ENCODE assay signal across 8 cellular contexts in genomic region chr9:96418074-96418919, GRCh38. TPM values are rescaled to one million over a fixed set of nuclear protein-coding genes. Genes with fewer than 3 reads are reported as not detected.
DNase-seq lines count a peak whose midpoint lies in the region; ATAC-seq and TF ChIP-seq lines count a peak whose summit lies in the region.

Gene ZNF367, minus strand, starts transcription at chr9:96418370. Its CDS starts 338 bp downstream, at chr9:96418032.

- H3K27me3 Mint-ChIP-seq in GM23338 (ENCODE audit: insufficient read depth, low read depth, poor library complexity), result peaks cover 21% of the 10 kb centered on the region
- no peaks in the 10 kb centered on the region for H3K27me3 Mint-ChIP-seq in naive thymus-derived CD4-positive, alpha-beta T cell
- no peaks in the 10 kb centered on the region for H3K27me3 Mint-ChIP-seq in stimulated activated memory B cell treated with anti-CD40 and anti-IgM and Interleukin-4, amounts not matched to agents 10 μg/mL and 1 μg/mL and 100 μg/mL, for 72 hours

- H3K27ac Mint-ChIP-seq in GM23338, result peak within 1 kb of the TSS; percentile 95
- H3K27ac Mint-ChIP-seq in naive thymus-derived CD4-positive, alpha-beta T cell, result peak within 1 kb of the TSS; percentile 92 to 98 (median 96)
- peak within 1 kb of the TSS; percentile 92 for H3K27ac Mint-ChIP-seq in stimulated activated memory B cell treated with anti-CD40 and anti-IgM and Interleukin-4, amounts not matched to agents 10 μg/mL and 1 μg/mL and 100 μg/mL, for 72 hours

- H3K4me3 ChIP-seq in GM23338 (peak within 1 kb of the TSS; percentile 84), esophagus squamous epithelium (peak within 1 kb of the TSS; percentile 71 to 89 (median 80))
- peak within 1 kb of the TSS; percentile 94 for H3K4me3 ChIP-seq in naive thymus-derived CD4-positive, alpha-beta T cell (ENCODE audit: low read length)

- TF ChIP-seq POLR2A in esophagus squamous epithelium (IDR thresholded peaks at IDR 0.05), result peak in 3 of 4 donors; percentile 22 to 71 (median 52)

- peak within 1 kb of the TSS; percentile 25; the same call in 1 of the 2 replicates for H2AFZ ChIP-seq in GM23338

- H3K36me3 Mint-ChIP-seq in GM23338 (ENCODE audit: low read depth), result peaks cover 6% of the 10 kb centered on the region; the same call in 2 of the 3 replicates
- no peaks in the 10 kb centered on the region for H3K36me3 Mint-ChIP-seq in naive thymus-derived CD4-positive, alpha-beta T cell
- no peaks in the 10 kb centered on the region for H3K36me3 Mint-ChIP-seq in stimulated activated memory B cell treated with anti-CD40 and anti-IgM and Interleukin-4, amounts not matched to agents 10 μg/mL and 1 μg/mL and 100 μg/mL, for 72 hours

- H3K79me2 ChIP-seq in GM23338 (replicated peaks; ENCODE audit: insufficient read depth), result peaks cover 37% of the 10 kb centered on the region

- no peaks in the 10 kb centered on the region for H3K9me2 ChIP-seq in GM23338 (ENCODE audit: insufficient read depth)

- peak; percentile 83 for ATAC-seq in GM23338
- ATAC-seq in naive thymus-derived CD4-positive, alpha-beta T cell, result peak; percentile 85
- peak; percentile 90 for ATAC-seq in stimulated activated memory B cell treated with anti-CD40 and anti-IgM and Interleukin-4, amounts not matched to agents 10 μg/mL and 1 μg/mL and 100 μg/mL, for 72 hours

- H3K9me3 Mint-ChIP-seq in GM23338, result no peaks in the 10 kb centered on the region
- H3K9me3 Mint-ChIP-seq in naive thymus-derived CD4-positive, alpha-beta T cell, result no peaks in the 10 kb centered on the region
- H3K9me3 Mint-ChIP-seq in stimulated activated memory B cell treated with anti-CD40 and anti-IgM and Interleukin-4, amounts not matched to agents 10 μg/mL and 1 μg/mL and 100 μg/mL, for 72 hours, result no peaks in the 10 kb centered on the region

- H4K20me1 ChIP-seq in GM23338 (replicated peaks; ENCODE audit: insufficient read depth), result peaks cover 16% of the 10 kb centered on the region; the same call in 1 of the 2 replicates

- intact Hi-C loops in esophagus squamous epithelium (cut with DNase I), result loop anchor here (10.0 kb wide), 1 partner anchor 83 kb away; no protein-coding TSS in a partner anchor
- intact Hi-C loops in naive thymus-derived CD4-positive, alpha-beta T cell (cut with micrococcal nuclease), result loop anchor here (1.0 to 10.0 kb wide), 14 partner anchors 32 to 1684 kb away; partner anchors contain the start of genes HABP4 (in 2 of the 2), ZNF510 (in 2 of the 2), ANP32B (in 1 of the 2) and ERCC6L2 (in 1 of the 2)

- no peak for TF ChIP-seq CTCF in GM23338 (conservative IDR thresholded peaks at IDR 0.05; ENCODE audit: low read depth in 2 of 2)
- no peak for TF ChIP-seq CTCF in esophagus squamous epithelium (IDR thresholded peaks at IDR 0.05)

- H3K9me3 ChIP-seq in esophagus squamous epithelium, result no peaks in the 10 kb centered on the region
- H3K9me3 ChIP-seq in naive thymus-derived CD4-positive, alpha-beta T cell (ENCODE audit: control insufficient read depth in 2 of 3, low read length in 3 of 3), result no peaks in the 10 kb centered on the region

- DNase-seq in Daoy (ENCODE audit: low read depth) (peak; percentile 100), GM23338 (ENCODE audit: low spot score) (peak; percentile 95), Kasumi-1 (lab: John Stamatoyannopoulos, UW) (peak; percentile 94), RKO (ENCODE audit: low spot score) (peak; percentile 99), activated T-helper 1 cell treated with Interleukin-2 at 50 U/mL for 16 hours (ENCODE audit: low read depth) (peak; percentile 88), esophagus squamous epithelium (lab: John Stamatoyannopoulos, UW) (peak; percentile 85)
- DNase-seq in naive thymus-derived CD4-positive, alpha-beta T cell, result peak; percentile 75 to 94 (median 82)

- H3K4me1 ChIP-seq in GM23338 (ENCODE audit: insufficient read depth) (peaks cover 28% of the 10 kb centered on the region), esophagus squamous epithelium (peaks cover 13 to 50% (median 24%) of the 10 kb centered on the region in 3 donors)
- H3K4me1 ChIP-seq in naive thymus-derived CD4-positive, alpha-beta T cell (ENCODE audit: control insufficient read depth in 2 of 2, insufficient read depth in 2 of 2, low read length in 2 of 2), result peaks cover 19 to 30% of the 10 kb centered on the region in 2 donors

- H3K4me2 ChIP-seq in GM23338, result peak within 1 kb of the TSS; percentile 96

- H3K4me1 Mint-ChIP-seq in GM23338, result peaks cover 38% of the 10 kb centered on the region
- H3K4me1 Mint-ChIP-seq in naive thymus-derived CD4-positive, alpha-beta T cell, result peaks cover 21 to 39% (median 30%) of the 10 kb centered on the region in 7 donors
- peaks cover 42% of the 10 kb centered on the region for H3K4me1 Mint-ChIP-seq in stimulated activated memory B cell treated with anti-CD40 and anti-IgM and Interleukin-4, amounts not matched to agents 10 μg/mL and 1 μg/mL and 100 μg/mL, for 72 hours

- H3K27ac ChIP-seq in GM23338 (ENCODE audit: low read depth), result peak within 1 kb of the TSS; percentile 98
- peak within 1 kb of the TSS; percentile 97 to 100 (median 99) for H3K27ac ChIP-seq in esophagus squamous epithelium
- H3K27ac ChIP-seq in naive thymus-derived CD4-positive, alpha-beta T cell (ENCODE audit: low read depth, low read length), result peak within 1 kb of the TSS; percentile 98

- 0 out of 2 replicates have a peak, but pooled peaks cover 9% of the 10 kb centered on the region for H3F3A ChIP-seq in GM23338 (replicated peaks; ENCODE audit: low read depth)

- 2% methylated on average over 20 of the region's 100 CpGs; no CpG with 5 or more reads in 1 of the 2 donors for WGBS in esophagus squamous epithelium, 2 donors

- no peaks in the 10 kb centered on the region for H3K36me3 ChIP-seq in GM23338 (ENCODE audit: insufficient read depth)
- H3K36me3 ChIP-seq in esophagus squamous epithelium, result no peaks in the 10 kb centered on the region
- H3K36me3 ChIP-seq in naive thymus-derived CD4-positive, alpha-beta T cell (ENCODE audit: control insufficient read depth in 2 of 3, insufficient read depth in 3 of 3, low read length in 3 of 3), result peaks cover 0 to 12% (median 0%) of the 10 kb centered on the region in 3 experiments

- H3K27me3 ChIP-seq in GM23338 (ENCODE audit: insufficient read depth) (no peaks in the 10 kb centered on the region), esophagus squamous epithelium (no peaks in the 10 kb centered on the region)
- no peaks in the 10 kb centered on the region for H3K27me3 ChIP-seq in naive thymus-derived CD4-positive, alpha-beta T cell (ENCODE audit: control insufficient read depth in 2 of 2, insufficient read depth in 2 of 2, low read length in 2 of 2)

- POLR2A ChIA-PET in naive thymus-derived CD4-positive, alpha-beta T cell (lab: Charles Lee), result interaction anchor here (0.5 to 2.6 kb wide), 5 partner anchors 8 to 1107 kb away, joined by 3 to 33 read pairs (median 4); partner anchors contain the start of gene HABP4

- CTCF ChIA-PET in naive thymus-derived CD4-positive, alpha-beta T cell (lab: Charles Lee), result no interaction called here

- peak within 1 kb of the TSS; percentile 94 for H3K4me3 Mint-ChIP-seq in GM23338
- H3K4me3 Mint-ChIP-seq in naive thymus-derived CD4-positive, alpha-beta T cell, result peak within 1 kb of the TSS; percentile 88 to 98 (median 92)
- peak within 1 kb of the TSS; percentile 97 for H3K4me3 Mint-ChIP-seq in stimulated activated memory B cell treated with anti-CD40 and anti-IgM and Interleukin-4, amounts not matched to agents 10 μg/mL and 1 μg/mL and 100 μg/mL, for 72 hours

TF ChIP-seq in GM23338, 12 proteins besides CTCF, POLR2A, EP300 and RAD21 (continues in another document):
- TF ChIP-seq ZNF114 (CRISPR knock-in tag; IDR thresholded peaks at IDR 0.05), result no peak

RNA-seq across cellular contexts. Expression of gene ZNF367, which starts in this region (rescaled TPM):
- 23.8 and 28.8 TPM in 2 replicates for total RNA-seq in Daoy (2014; rRNA removed; shearing (Covaris generic))
- 11.5 and 12.3 TPM in 2 replicates for total RNA-seq in GM23338 (2014; rRNA removed; shearing (Covaris generic))
- 2.5 and 3.6 TPM in 2 replicates for polyA plus RNA-seq in GM23338 (2016; fragmentation: Nextera tagmentation; extraction: Ambion mirVana)
- 1 to 10 TPM; 2.2 to 7.1 (median 4.6) TPM for total RNA-seq in esophagus squamous epithelium
- 10 to 100 TPM in 1 of 5 experiments, 1 to 10 TPM in 4; 3.8 to 22.9 (median 5.5) TPM for total RNA-seq in naive thymus-derived CD4-positive, alpha-beta T cell
- polyA plus RNA-seq in naive thymus-derived CD4-positive, alpha-beta T cell, result 1 to 10 TPM in 1 of 2 donors, under 1 TPM in 1; 0.71 to 1.7 TPM

Comparison
In these comparisons a context has a peak if more than half of its experiments do, and no peak if none do; other contexts are left out.
1. Peak in every context shown above with its lines: DNase-seq, ATAC-seq, H3K4me3 ChIP-seq and H3K27ac ChIP-seq.